13 cellular contexts compared by ENCODE assay signal in genomic region chr1:75745276-75745675, GRCh38. TPM values are rescaled to one million over a fixed set of nuclear protein-coding genes. Genes with fewer than 3 reads are reported as not detected.
DNase-seq lines count a peak whose midpoint lies in the region; ATAC-seq, FAIRE-seq and TF ChIP-seq lines count a peak whose summit lies in the region.
"Had no signal": no experiment of that assay in that cellular context is flagged by ENCODE, and none has a peak within 500 bp of the region (broad histone marks: within the 10 kb centered on the region; RNA-seq: fewer than 3 reads in every experiment).

No MANE protein-coding gene starts in this region.

- ATAC-seq in HG02870 (IDR thresholded peaks at IDR 0.05; ENCODE audit: unreplicated experiment): peak; percentile 89
- ATAC-seq: HepG2, left ventricle myocardium superior had no signal

- FAIRE-seq in RCC 7860 (lab: Jason Lieb, UNC): no peak
- FAIRE-seq: HepG2 had no signal

- H3K27ac ChIP-seq in KOPT-K1 (ENCODE audit: low read depth, low read length, poor library complexity, severe bottlenecking): peak overlapping the region; percentile 51
- no peak overlapping the region for H3K27ac ChIP-seq in SJCRH30
- no peak overlapping the region for H3K27ac ChIP-seq in A673 (ENCODE audit: low read depth, low read length, poor library complexity, severe bottlenecking)

- H3K9me3 ChIP-seq in KOPT-K1 (ENCODE audit: insufficient read depth, low read length, poor library complexity, severe bottlenecking) (no peaks in the 10 kb centered on the region), SJCRH30 (replicated peaks) (no peaks in the 10 kb centered on the region), MG63 (no peaks in the 10 kb centered on the region), A673 (ENCODE audit: low read depth, low read length, poor library complexity, severe bottlenecking) (no peaks in the 10 kb centered on the region)

- no peaks in the 10 kb centered on the region for H3K4me1 Mint-ChIP-seq in progenitor cell of endocrine pancreas (ENCODE audit: low read depth)

- CTCF ChIA-PET in A673 (lab: Charles Lee): no interaction called here

- no peak for TF ChIP-seq CTCF in progenitor cell of endocrine pancreas (IDR thresholded peaks at IDR 0.05; ENCODE audit: unreplicated experiment)
- TF ChIP-seq CTCF in A673 (conservative IDR thresholded peaks at IDR 0.05; ENCODE audit: low read depth, low read length): no peak

- no peak overlapping the region for H3K4me3 Mint-ChIP-seq in progenitor cell of endocrine pancreas (ENCODE audit: low read depth)
- H3K4me3 Mint-ChIP-seq: activated CD4-positive, alpha-beta T cell treated with anti-CD3 and anti-CD28 coated beads, Interleukin-2, amount 10 ng/mL, durations not matched to agents 7 days and 5 days had no signal

- H3K27me3 ChIP-seq in SJCRH30 (no peaks in the 10 kb centered on the region), MG63 (no peaks in the 10 kb centered on the region), A673 (replicated peaks; ENCODE audit: insufficient read depth, low read depth, low read length, poor library complexity) (no peaks in the 10 kb centered on the region)

- BruUV-seq in A673 (replicated peaks; lab: Mats Ljungman, UMichigan): no TSS peak

- H3K4me1 ChIP-seq in SJCRH30: no peaks in the 10 kb centered on the region
- no peaks in the 10 kb centered on the region for H3K4me1 ChIP-seq in A673 (ENCODE audit: insufficient read depth, low read length, poor library complexity, severe bottlenecking)

- peak; percentile 6 for DNase-seq in GM19240 (ENCODE audit: insufficient read length, low spot score)
- no peak for DNase-seq in progenitor cell of endocrine pancreas (ENCODE audit: low spot score, unreplicated experiment)
- no peak for DNase-seq in RCC 7860 (ENCODE audit: low spot score)
- no peak for DNase-seq in SJCRH30
- no peak for DNase-seq in MG63
- no peak for DNase-seq in A673 (ENCODE audit: low spot score)
- DNase-seq: activated CD4-positive, alpha-beta T cell treated with anti-CD3 and anti-CD28 coated beads, Interleukin-2, amount 10 ng/mL, durations not matched to agents 7 days and 5 days; anterior cingulate cortex; left ventricle myocardium superior; stimulated activated naive CD4-positive, alpha-beta T cell treated with Interleukin-2 at 50 U/mL for 16 hours had no signal

- H3K36me3 Mint-ChIP-seq in progenitor cell of endocrine pancreas (ENCODE audit: insufficient read depth): peaks cover 15% of the 10 kb centered on the region

- H3K27ac Mint-ChIP-seq in progenitor cell of endocrine pancreas: peak overlapping the region; percentile 12
- H3K27ac Mint-ChIP-seq: activated CD4-positive, alpha-beta T cell treated with anti-CD3 and anti-CD28 coated beads, Interleukin-2, amount 10 ng/mL, durations not matched to agents 7 days and 5 days had no signal

- H3K36me3 ChIP-seq in KOPT-K1 (ENCODE audit: insufficient read depth, low read length) (peaks cover 83% of the 10 kb centered on the region), SJCRH30 (peaks cover 20% of the 10 kb centered on the region), MG63 (peaks cover 13% of the 10 kb centered on the region), A673 (ENCODE audit: insufficient read depth, low read length, poor library complexity, severe bottlenecking) (peaks cover 12% of the 10 kb centered on the region)

- POLR2A ChIA-PET in A673 (lab: Charles Lee; ENCODE audit: low non-redundant PET): no interaction called here

- no peaks in the 10 kb centered on the region for H3K27me3 Mint-ChIP-seq in progenitor cell of endocrine pancreas
- H3K27me3 Mint-ChIP-seq: activated CD4-positive, alpha-beta T cell treated with anti-CD3 and anti-CD28 coated beads, Interleukin-2, amount 10 ng/mL, durations not matched to agents 7 days and 5 days had no signal

- intact Hi-C loops in A673 (cut with micrococcal nuclease; ENCODE audit: unreplicated experiment): no loop called here

- H3K4me3 ChIP-seq in SJCRH30 (no peak overlapping the region), MG63 (no peak overlapping the region), A673 (ENCODE audit: low read depth, low read length, poor library complexity, severe bottlenecking) (no peak overlapping the region)

- H3K9me3 Mint-ChIP-seq in progenitor cell of endocrine pancreas (ENCODE audit: low read depth): no peaks in the 10 kb centered on the region
- H3K9me3 Mint-ChIP-seq: activated CD4-positive, alpha-beta T cell treated with anti-CD3 and anti-CD28 coated beads, Interleukin-2, amount 10 ng/mL, durations not matched to agents 7 days and 5 days had no signal

RNA-seq across cellular contexts. Expression of gene ACADM, which starts 20.8 kb away (rescaled TPM):
- total RNA-seq in progenitor cell of endocrine pancreas: 60.1 and 61.2 TPM in 2 replicates
- total RNA-seq in SJCRH30 (2014; rRNA removed; shearing (Covaris generic)): 72.1 and 78.3 TPM in 2 replicates
- 26.9 and 62.7 TPM in 2 replicates for total RNA-seq in MG63 (2014; rRNA removed; shearing (Covaris generic); ENCODE audit: low replicate concordance)
- total RNA-seq in A673 (2021): 35.6 and 37.3 TPM in 2 replicates

RNA-seq across cellular contexts. Expression of gene RABGGTB, which starts 40.8 kb away (rescaled TPM):
- total RNA-seq in progenitor cell of endocrine pancreas (86.4 and 98.5 TPM in 2 replicates), A673 (2021) (140 and 171 TPM in 2 replicates)
- total RNA-seq in SJCRH30 (2014; rRNA removed; shearing (Covaris generic)): 151 and 169 TPM in 2 replicates
- 95.1 and 148 TPM in 2 replicates for total RNA-seq in MG63 (2014; rRNA removed; shearing (Covaris generic); ENCODE audit: low replicate concordance)

RNA-seq across cellular contexts. Expression of gene MSH4, which starts 51.4 kb away (rescaled TPM):
- 0.55 and 0.57 TPM in 2 replicates for total RNA-seq in progenitor cell of endocrine pancreas
- 0.05 and 0.06 TPM in 2 replicates for total RNA-seq in SJCRH30 (2014; rRNA removed; shearing (Covaris generic))
- total RNA-seq in MG63 (2014; rRNA removed; shearing (Covaris generic); ENCODE audit: low replicate concordance): not detected in 2 replicates
- total RNA-seq in A673 (2021): 0.59 and 1.0 TPM in 2 replicates
